Comparison of ENCODE assay signal across 13 cellular contexts in the genomic region with DNA sequence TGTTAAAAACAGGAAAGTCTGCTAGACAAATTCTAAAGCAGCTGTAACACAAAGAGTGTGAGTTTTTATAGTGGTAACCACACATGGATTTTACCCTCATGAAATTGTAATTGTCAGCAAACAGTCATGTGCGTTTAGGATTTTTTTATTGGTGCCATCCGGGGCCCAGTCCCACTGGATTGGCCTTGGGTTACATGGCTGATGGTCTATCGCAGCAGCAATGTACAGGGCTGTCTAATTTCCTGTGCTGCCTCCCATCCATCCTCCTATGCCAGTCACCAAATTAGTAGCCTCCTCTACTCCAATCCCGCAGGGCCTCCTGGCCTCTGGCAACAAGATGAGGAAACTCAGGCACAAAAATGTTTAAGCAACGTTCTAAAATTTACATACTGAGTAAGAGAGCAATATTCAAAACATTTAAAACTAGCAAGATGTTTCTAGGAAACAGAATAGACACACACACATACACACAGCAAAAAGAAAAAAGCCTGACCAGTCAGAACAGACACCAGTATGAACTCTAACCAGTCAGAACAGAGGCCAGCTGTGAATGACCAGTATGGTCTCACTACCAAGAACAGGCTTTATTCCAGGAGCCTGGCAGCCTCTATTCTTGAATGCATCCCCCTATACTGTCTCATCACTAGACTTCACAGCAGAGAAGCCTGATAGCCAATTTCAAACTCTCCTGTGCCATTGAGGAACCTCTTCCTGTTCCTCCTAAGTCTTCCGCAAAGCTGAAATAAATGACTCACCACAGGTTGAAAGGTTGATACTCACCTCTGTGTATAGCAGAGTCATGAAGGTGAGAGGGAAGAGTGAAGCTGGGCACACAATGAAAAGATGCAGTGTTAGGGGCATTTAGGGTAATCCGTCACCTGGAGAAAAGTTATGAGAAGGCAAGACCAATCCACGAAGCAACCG. TPM values are rescaled to one million over a fixed set of nuclear protein-coding genes. Genes with fewer than 3 reads are reported as not detected.
DNase-seq lines count a peak whose midpoint lies in the region; ATAC-seq, FAIRE-seq and TF ChIP-seq lines count a peak whose summit lies in the region.
"Had no signal": no experiment of that assay in that cellular context is flagged by ENCODE, and none has a peak within 500 bp of the region (broad histone marks: within the 10 kb centered on the region; RNA-seq: fewer than 3 reads in every experiment).

No MANE protein-coding gene starts in this region.

- H3K4me1 ChIP-seq in mucosa of rectum (ENCODE audit: control insufficient read depth in 2 of 2, insufficient read depth in 2 of 2, low read length in 2 of 2) = peaks cover 12 to 25% of the 10 kb centered on the region in 2 donors

- no peak for DNase-seq in GM12891 (ENCODE audit: insufficient read length, low spot score)
- DNase-seq in M059J (ENCODE audit: low read depth) = peak; percentile 35
- peak; percentile 72 for DNase-seq in epithelial cell of esophagus (ENCODE audit: low read depth)
- DNase-seq in cerebellar cortex (ENCODE audit: low spot score) = no peak
- DNase-seq in activated CD8-positive, alpha-beta memory T cell treated with anti-CD3 and anti-CD28 coated beads, Interleukin-2, amount 10 ng/mL, durations not matched to agents 7 days and 5 days = no peak
- DNase-seq: cortex of kidney had no signal

- no peaks in the 10 kb centered on the region for H3K9me3 Mint-ChIP-seq in activated CD8-positive, alpha-beta memory T cell treated with anti-CD3 and anti-CD28 coated beads, Interleukin-2, amount 10 ng/mL, durations not matched to agents 7 days and 5 days (ENCODE audit: low read depth)
- H3K9me3 Mint-ChIP-seq: WTC11 had no signal

- no peaks in the 10 kb centered on the region for H3K9me3 ChIP-seq in mucosa of rectum (ENCODE audit: control insufficient read depth in 2 of 2, low read length in 2 of 2)

- H3K4me1 Mint-ChIP-seq in activated CD8-positive, alpha-beta memory T cell treated with anti-CD3 and anti-CD28 coated beads, Interleukin-2, amount 10 ng/mL, durations not matched to agents 7 days and 5 days = no peaks in the 10 kb centered on the region

- H3K27ac Mint-ChIP-seq in activated CD8-positive, alpha-beta memory T cell treated with anti-CD3 and anti-CD28 coated beads, Interleukin-2, amount 10 ng/mL, durations not matched to agents 7 days and 5 days = no peak overlapping the region
- H3K27ac Mint-ChIP-seq: activated naive CD8-positive, alpha-beta T cell; WTC11 had no signal

- ATAC-seq in activated CD8-positive, alpha-beta memory T cell treated with anti-CD3 and anti-CD28 coated beads, Interleukin-2, amount 10 ng/mL, durations not matched to agents 7 days and 5 days = no peak
- no peak for ATAC-seq in HG02938 (IDR thresholded peaks at IDR 0.05; ENCODE audit: unreplicated experiment)
- ATAC-seq: WTC11 had no signal

- no peak for TF ChIP-seq CTCF in epithelial cell of esophagus (IDR thresholded peaks at IDR 0.05; ENCODE audit: insufficient read depth, low read depth, low read length, missing control alignments)

- H3K36me3 Mint-ChIP-seq in activated CD8-positive, alpha-beta memory T cell treated with anti-CD3 and anti-CD28 coated beads, Interleukin-2, amount 10 ng/mL, durations not matched to agents 7 days and 5 days = no peaks in the 10 kb centered on the region
- H3K36me3 Mint-ChIP-seq: activated naive CD8-positive, alpha-beta T cell; WTC11 had no signal

- no peak overlapping the region for H3K4me3 Mint-ChIP-seq in activated CD8-positive, alpha-beta memory T cell treated with anti-CD3 and anti-CD28 coated beads, Interleukin-2, amount 10 ng/mL, durations not matched to agents 7 days and 5 days
- H3K4me3 Mint-ChIP-seq: activated naive CD8-positive, alpha-beta T cell; WTC11 had no signal

- TF ChIP-seq POLR2A in GM12891 (IDR thresholded peaks at IDR 0.05; ENCODE audit: low read depth, low read length) = no peak

- H3K36me3 ChIP-seq in mucosa of rectum (ENCODE audit: control insufficient read depth in 2 of 2, insufficient read depth in 2 of 2, low read length in 2 of 2) = no peaks in the 10 kb centered on the region

- CTCF ChIA-PET in activated CD8-positive, alpha-beta memory T cell treated with anti-CD3 and anti-CD28 coated beads, Interleukin-2, amount 10 ng/mL, durations not matched to agents 7 days and 5 days (lab: Charles Lee) = no interaction called here

- no peaks in the 10 kb centered on the region for H3K27me3 ChIP-seq in mucosa of rectum (ENCODE audit: control insufficient read depth in 2 of 2, insufficient read depth in 2 of 2, low read length in 2 of 2)

- FAIRE-seq in GM12891 (lab: Jason Lieb, UNC) = peak; percentile 50
- FAIRE-seq: frontal cortex, islet of Langerhans had no signal

- H3K4me3 ChIP-seq in epithelial cell of esophagus (ENCODE audit: low read length) = no peak overlapping the region
- no peak overlapping the region for H3K4me3 ChIP-seq in mucosa of rectum (ENCODE audit: low read length in 2 of 2)

- H3K27ac ChIP-seq in mucosa of rectum (ENCODE audit: low read depth in 2 of 2, low read length in 2 of 2) = peak overlapping the region; percentile 67 to 82

- H3K27me3 Mint-ChIP-seq in activated CD8-positive, alpha-beta memory T cell treated with anti-CD3 and anti-CD28 coated beads, Interleukin-2, amount 10 ng/mL, durations not matched to agents 7 days and 5 days = peaks cover 11% of the 10 kb centered on the region
- H3K27me3 Mint-ChIP-seq: activated naive CD8-positive, alpha-beta T cell had no signal

- no peak overlapping the region for H3K9ac ChIP-seq in mucosa of rectum (ENCODE audit: low read depth in 1 of 2, low read length in 2 of 2)

TF ChIP-seq in GM12891, 5 proteins besides CTCF, POLR2A, EP300 and RAD21:
- TF ChIP-seq SPI1 (IDR thresholded peaks at IDR 0.05; ENCODE audit: low read depth, low read length) = no peak
- TF ChIP-seq PAX5 (IDR thresholded peaks at IDR 0.05; ENCODE audit: insufficient read depth, low read length, severe bottlenecking) = no peak
- TF ChIP-seq POU2F2 (IDR thresholded peaks at IDR 0.05; ENCODE audit: low read depth, low read length) = no peak
- TF ChIP-seq TAF1 (IDR thresholded peaks at IDR 0.05; ENCODE audit: low read depth, low read length) = no peak
- TF ChIP-seq POLR2AphosphoS5 (IDR thresholded peaks at IDR 0.05; ENCODE audit: low read depth, low read length) = no peak

RNA-seq across cellular contexts. Expression of a gene that starts 42.6 kb away (rescaled TPM):
- polyA plus RNA-seq in GM12891 (2012; ENCODE audit: low read depth, missing spikeins) = 0.04 TPM
- total RNA-seq in M059J (2014; rRNA removed; shearing (Covaris generic)) = 1.5 and 3.1 TPM in 2 replicates
- total RNA-seq in activated CD8-positive, alpha-beta memory T cell treated with anti-CD3 and anti-CD28 coated beads, Interleukin-2, amount 10 ng/mL, durations not matched to agents 7 days and 5 days = under 1 TPM in 1 of 2 experiments, not detected in 1; 0.18 TPM
- total RNA-seq: frontal cortex, pulmonary artery endothelial cell had no signal

Comparison
In these comparisons a context has a peak if more than half of its experiments do, and no peak if none do; other contexts are left out.
1. DNase-seq: peak in M059J (single experiment) and epithelial cell of esophagus (single experiment); none in GM12891 (single experiment), cerebellar cortex (single experiment) and activated CD8-positive, alpha-beta memory T cell treated with anti-CD3 and anti-CD28 coated beads, Interleukin-2, amount 10 ng/mL, durations not matched to agents 7 days and 5 days (single experiment).